8 cellular contexts compared by ENCODE assay signal in the genomic region with DNA sequence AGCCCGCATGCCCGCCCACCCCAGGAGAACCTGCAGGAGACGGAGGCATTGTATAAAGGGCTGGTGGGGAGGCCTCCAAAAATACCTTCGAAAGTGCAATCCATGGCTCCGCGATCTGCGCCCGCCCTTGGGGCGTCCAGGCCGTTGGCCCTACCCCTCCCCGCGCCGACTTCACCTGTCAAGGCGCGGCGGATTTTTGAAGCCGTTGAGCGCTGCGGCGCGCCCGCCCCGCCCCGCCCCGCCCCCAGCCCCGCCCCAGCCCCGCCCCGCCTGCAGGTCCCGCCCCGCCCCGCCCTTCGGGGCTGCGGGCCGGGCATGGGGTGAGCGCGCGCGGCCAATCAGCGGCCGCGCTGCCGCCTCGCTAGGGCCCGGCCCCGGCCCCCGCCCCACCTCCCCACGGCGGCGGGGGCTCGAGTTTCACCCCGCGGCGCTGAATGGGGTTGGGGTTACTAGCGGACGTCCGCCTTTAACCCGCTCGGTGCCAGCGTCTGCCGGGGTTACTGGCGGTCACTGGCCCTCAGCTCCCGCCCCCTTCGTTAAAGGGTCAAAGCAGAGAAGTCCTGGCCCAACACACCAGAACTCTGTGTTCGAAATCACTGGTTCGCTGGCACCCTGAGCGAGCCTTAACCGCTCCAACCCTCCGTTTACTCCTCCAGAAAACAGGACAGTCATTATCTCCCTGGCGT. TPM values are rescaled to one million over a fixed set of nuclear protein-coding genes. Genes with fewer than 3 reads are reported as not detected.
DNase-seq lines count a peak whose midpoint lies in the region; ATAC-seq, FAIRE-seq and TF ChIP-seq lines count a peak whose summit lies in the region.

No MANE protein-coding gene starts in this region.

- H3K27ac Mint-ChIP-seq in activated B cell treated with CpG ODN at 0.5 μM for 24 hours: peak overlapping the region; percentile 30

- H3K4me3 ChIP-seq in AG04449 (ENCODE audit: low read depth, low read length) (peak overlapping the region; percentile 53), kidney (ENCODE audit: low read length in 2 of 2) (peak overlapping the region; percentile 23 to 61)

- peaks cover 37 to 60% of the 10 kb centered on the region in 2 donors for H3K4me1 ChIP-seq in kidney (ENCODE audit: control insufficient read depth in 1 of 2, insufficient read depth in 1 of 2, low read depth in 1 of 2, low read length in 2 of 2)

- peaks cover 6 to 8% of the 10 kb centered on the region in 2 donors for H3K36me3 ChIP-seq in kidney (ENCODE audit: control insufficient read depth in 1 of 2, insufficient read depth in 2 of 2, low read length in 2 of 2)

- H3K27ac ChIP-seq in caudate nucleus (ENCODE audit: low read depth, low read length) (peak overlapping the region; percentile 95), kidney (ENCODE audit: low read depth in 2 of 2, low read length in 2 of 2) (peak overlapping the region; percentile 91)

- H3K9ac ChIP-seq in kidney (ENCODE audit: low read length in 2 of 2): peak overlapping the region; percentile 72

- CTCF ChIA-PET in AG04449 (lab: Yijun Ruan, JAX) (interaction anchor here (0.8 to 4.5 kb wide), 2 partner anchors 11 to 93 kb away, joined by 3 to 21 read pairs; no protein-coding TSS in a partner anchor), activated B cell treated with CpG ODN at 0.5 μM for 24 hours (lab: Charles Lee) (no interaction called here)

- POLR2A ChIA-PET in AG04449 (lab: Yijun Ruan, JAX): interaction anchor here (0.7 to 0.9 kb wide), 2 partner anchors 9 to 12 kb away, joined by 3 read pairs; no protein-coding TSS in a partner anchor
- POLR2A ChIA-PET in activated B cell treated with CpG ODN at 0.5 μM for 24 hours (lab: Charles Lee): interaction anchor here (1.2 to 6.1 kb wide), 2 partner anchors 11 to 141 kb away, joined by 3 to 48 read pairs; a partner anchor contains a TSS

- H3K27me3 Mint-ChIP-seq in activated B cell treated with CpG ODN at 0.5 μM for 24 hours: no peaks in the 10 kb centered on the region

- no peak for TF ChIP-seq CTCF in AG04449 (IDR thresholded peaks at IDR 0.05; ENCODE audit: insufficient read depth, low read length, missing control alignments)
- no peak for TF ChIP-seq CTCF in activated B cell treated with CpG ODN at 0.5 μM for 24 hours (IDR thresholded peaks at IDR 0.05)
- no peak for TF ChIP-seq CTCF in kidney (IDR thresholded peaks at IDR 0.05; ENCODE audit: borderline replicate concordance, extremely low read depth, insufficient read depth)

- DNase-seq in AG04449 (ENCODE audit: low read depth, low spot score) (no peak), NCI-H2196 treated with DMSO at 0.1 percent for 48 hours (lab: John Stamatoyannopoulos, UW; ENCODE audit: unreplicated experiment) (peak; percentile 67), activated B cell treated with CpG ODN at 0.5 μM for 24 hours (peak; percentile 71), caudate nucleus (lab: John Stamatoyannopoulos, UW) (peak in 59 of 61 donors; percentile 51 to 93 (median 83)), kidney (peak; percentile 95)
- DNase-seq in stimulated activated CD4-positive, alpha-beta T cell treated with anti-CD3 and anti-CD28 coated beads, Interleukin-15, amount 100 ng/mL, for 24 hours: peak; percentile 80

- no peaks in the 10 kb centered on the region for H3K9me3 Mint-ChIP-seq in activated B cell treated with CpG ODN at 0.5 μM for 24 hours

- ATAC-seq in HG03025 (IDR thresholded peaks at IDR 0.05; ENCODE audit: low FRiP score, unreplicated experiment): peak; percentile 66
- peak; percentile 88 for ATAC-seq in activated B cell treated with CpG ODN at 0.5 μM for 24 hours (ENCODE audit: low read depth)

- intact Hi-C loops in activated B cell treated with CpG ODN at 0.5 μM for 24 hours (cut with micrococcal nuclease) (loop anchor here (1.0 to 10.0 kb wide), 6 partner anchors 11 to 961 kb away; a partner anchor contains a TSS), kidney (cut with DNase I) (no loop called here)

- H3K36me3 Mint-ChIP-seq in activated B cell treated with CpG ODN at 0.5 μM for 24 hours (ENCODE audit: low read depth): peaks cover 14% of the 10 kb centered on the region

- FAIRE-seq in kidney (lab: Jason Lieb, UNC): no peak

- no peaks in the 10 kb centered on the region for H3K9me3 ChIP-seq in kidney (ENCODE audit: control insufficient read depth in 1 of 2, low read length in 2 of 2)

- peak overlapping the region; percentile 78 for H3K4me3 Mint-ChIP-seq in activated B cell treated with CpG ODN at 0.5 μM for 24 hours

- H3K4me1 Mint-ChIP-seq in activated B cell treated with CpG ODN at 0.5 μM for 24 hours: peaks cover 62% of the 10 kb centered on the region

- TF ChIP-seq POLR2A in GM18526 (IDR thresholded peaks at IDR 0.05; ENCODE audit: extremely low read depth, insufficient read length): peak; percentile 67

RNA-seq across cellular contexts. Expression of a gene that starts 13.2 kb away (rescaled TPM):
- total RNA-seq in activated B cell treated with CpG ODN at 0.5 μM for 24 hours (16.7 and 19.7 TPM in 2 replicates), kidney (48.3 TPM)
- polyA plus RNA-seq in kidney (ENCODE audit: insufficient read depth, low read depth, low replicate concordance): 37.6 TPM
